1 cellular context compared by ENCODE assay signal in the genomic region with DNA sequence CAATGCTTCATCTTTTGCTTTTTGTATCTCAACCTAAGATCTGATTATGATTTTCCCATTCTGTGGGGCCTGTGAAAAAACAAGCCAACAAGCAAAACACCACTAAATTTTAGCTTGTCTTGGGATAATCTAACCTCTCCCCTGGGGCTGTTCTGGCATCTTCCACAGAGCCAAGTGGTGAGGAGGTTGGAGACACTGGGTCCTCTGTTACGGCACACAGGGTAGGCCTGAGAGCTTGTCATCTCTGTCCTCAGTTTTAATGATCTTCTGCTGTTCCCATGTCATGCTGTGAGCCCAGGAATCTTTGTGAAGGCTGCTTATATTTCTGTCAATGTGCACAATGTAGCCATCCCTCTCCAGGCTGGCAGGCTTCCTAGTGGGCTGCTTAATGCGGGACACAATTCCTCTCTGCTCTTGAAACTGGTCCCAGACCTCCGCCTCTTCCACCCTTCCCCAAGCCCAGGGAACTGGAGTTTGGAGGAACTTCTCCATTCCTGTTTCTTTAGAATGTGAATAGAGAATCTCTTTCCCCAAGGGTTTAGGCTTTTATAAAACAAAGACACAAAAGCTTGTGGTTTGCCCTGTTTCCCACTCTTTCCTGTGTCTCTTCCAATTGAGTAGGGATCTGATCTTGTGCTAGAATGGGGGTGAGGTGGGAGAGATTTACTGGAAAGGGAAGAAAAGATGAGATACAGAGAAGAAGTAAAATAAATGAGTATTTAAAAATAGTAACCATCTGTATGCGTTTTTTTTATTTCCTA.
TF ChIP-seq lines count a peak whose summit lies in the region.

No MANE protein-coding gene starts in this region.

TF ChIP-seq in GM23338, 12 proteins besides CTCF, POLR2A, EP300 and RAD21:
- TF ChIP-seq, protein P1, sequence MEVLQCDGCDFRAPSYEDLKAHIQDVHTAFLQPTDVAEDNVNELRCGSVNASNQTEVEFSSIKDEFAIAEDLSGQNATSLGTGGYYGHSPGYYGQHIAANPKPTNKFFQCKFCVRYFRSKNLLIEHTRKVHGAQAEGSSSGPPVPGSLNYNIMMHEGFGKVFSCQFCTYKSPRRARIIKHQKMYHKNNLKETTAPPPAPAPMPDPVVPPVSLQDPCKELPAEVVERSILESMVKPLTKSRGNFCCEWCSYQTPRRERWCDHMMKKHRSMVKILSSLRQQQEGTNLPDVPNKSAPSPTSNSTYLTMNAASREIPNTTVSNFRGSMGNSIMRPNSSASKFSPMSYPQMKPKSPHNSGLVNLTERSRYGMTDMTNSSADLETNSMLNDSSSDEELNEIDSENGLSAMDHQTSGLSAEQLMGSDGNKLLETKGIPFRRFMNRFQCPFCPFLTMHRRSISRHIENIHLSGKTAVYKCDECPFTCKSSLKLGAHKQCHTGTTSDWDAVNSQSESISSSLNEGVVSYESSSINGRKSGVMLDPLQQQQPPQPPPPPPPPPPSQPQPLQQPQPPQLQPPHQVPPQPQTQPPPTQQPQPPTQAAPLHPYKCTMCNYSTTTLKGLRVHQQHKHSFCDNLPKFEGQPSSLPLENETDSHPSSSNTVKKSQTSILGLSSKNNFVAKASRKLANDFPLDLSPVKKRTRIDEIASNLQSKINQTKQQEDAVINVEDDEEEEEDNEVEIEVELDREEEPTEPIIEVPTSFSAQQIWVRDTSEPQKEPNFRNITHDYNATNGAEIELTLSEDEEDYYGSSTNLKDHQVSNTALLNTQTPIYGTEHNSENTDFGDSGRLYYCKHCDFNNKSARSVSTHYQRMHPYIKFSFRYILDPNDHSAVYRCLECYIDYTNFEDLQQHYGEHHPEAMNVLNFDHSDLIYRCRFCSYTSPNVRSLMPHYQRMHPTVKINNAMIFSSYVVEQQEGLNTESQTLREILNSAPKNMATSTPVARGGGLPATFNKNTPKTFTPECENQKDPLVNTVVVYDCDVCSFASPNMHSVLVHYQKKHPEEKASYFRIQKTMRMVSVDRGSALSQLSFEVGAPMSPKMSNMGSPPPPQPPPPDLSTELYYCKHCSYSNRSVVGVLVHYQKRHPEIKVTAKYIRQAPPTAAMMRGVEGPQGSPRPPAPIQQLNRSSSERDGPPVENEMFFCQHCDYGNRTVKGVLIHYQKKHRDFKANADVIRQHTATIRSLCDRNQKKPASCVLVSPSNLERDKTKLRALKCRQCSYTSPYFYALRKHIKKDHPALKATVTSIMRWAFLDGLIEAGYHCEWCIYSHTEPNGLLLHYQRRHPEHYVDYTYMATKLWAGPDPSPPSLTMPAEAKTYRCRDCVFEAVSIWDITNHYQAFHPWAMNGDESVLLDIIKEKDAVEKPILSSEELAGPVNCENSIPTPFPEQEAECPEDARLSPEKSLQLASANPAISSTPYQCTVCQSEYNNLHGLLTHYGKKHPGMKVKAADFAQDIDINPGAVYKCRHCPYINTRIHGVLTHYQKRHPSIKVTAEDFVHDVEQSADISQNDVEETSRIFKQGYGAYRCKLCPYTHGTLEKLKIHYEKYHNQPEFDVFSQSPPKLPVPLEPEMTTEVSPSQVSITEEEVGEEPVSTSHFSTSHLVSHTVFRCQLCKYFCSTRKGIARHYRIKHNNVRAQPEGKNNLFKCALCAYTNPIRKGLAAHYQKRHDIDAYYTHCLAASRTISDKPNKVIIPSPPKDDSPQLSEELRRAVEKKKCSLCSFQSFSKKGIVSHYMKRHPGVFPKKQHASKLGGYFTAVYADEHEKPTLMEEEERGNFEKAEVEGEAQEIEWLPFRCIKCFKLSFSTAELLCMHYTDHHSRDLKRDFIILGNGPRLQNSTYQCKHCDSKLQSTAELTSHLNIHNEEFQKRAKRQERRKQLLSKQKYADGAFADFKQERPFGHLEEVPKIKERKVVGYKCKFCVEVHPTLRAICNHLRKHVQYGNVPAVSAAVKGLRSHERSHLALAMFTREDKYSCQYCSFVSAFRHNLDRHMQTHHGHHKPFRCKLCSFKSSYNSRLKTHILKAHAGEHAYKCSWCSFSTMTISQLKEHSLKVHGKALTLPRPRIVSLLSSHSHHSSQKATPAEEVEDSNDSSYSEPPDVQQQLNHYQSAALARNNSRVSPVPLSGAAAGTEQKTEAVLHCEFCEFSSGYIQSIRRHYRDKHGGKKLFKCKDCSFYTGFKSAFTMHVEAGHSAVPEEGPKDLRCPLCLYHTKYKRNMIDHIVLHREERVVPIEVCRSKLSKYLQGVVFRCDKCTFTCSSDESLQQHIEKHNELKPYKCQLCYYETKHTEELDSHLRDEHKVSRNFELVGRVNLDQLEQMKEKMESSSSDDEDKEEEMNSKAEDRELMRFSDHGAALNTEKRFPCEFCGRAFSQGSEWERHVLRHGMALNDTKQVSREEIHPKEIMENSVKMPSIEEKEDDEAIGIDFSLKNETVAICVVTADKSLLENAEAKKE (CRISPR knock-in tag; IDR thresholded peaks at IDR 0.05) = no peak
- TF ChIP-seq STAT1 (IDR thresholded peaks at IDR 0.05; ENCODE audit: unreplicated experiment) (no peak), CREB1 (CRISPR knock-in tag; IDR thresholded peaks at IDR 0.05; ENCODE audit: low read depth) (no peak), NANOG (IDR thresholded peaks at IDR 0.05; ENCODE audit: borderline replicate concordance) (no peak), EZH2 (IDR thresholded peaks at IDR 0.05; ENCODE audit: low read depth, unreplicated experiment) (no peak), JUNB (IDR thresholded peaks at IDR 0.05; ENCODE audit: unreplicated experiment) (no peak), EZH2phosphoT487 (IDR thresholded peaks at IDR 0.05; ENCODE audit: unreplicated experiment) (no peak), POLR2AphosphoS5 (IDR thresholded peaks at IDR 0.05; ENCODE audit: low read depth) (no peak), ZNF331 (CRISPR knock-in tag; IDR thresholded peaks at IDR 0.05; ENCODE audit: low read depth) (no peak), ZNF114 (CRISPR knock-in tag; IDR thresholded peaks at IDR 0.05) (no peak)
- TF ChIP-seq, protein P2, sequence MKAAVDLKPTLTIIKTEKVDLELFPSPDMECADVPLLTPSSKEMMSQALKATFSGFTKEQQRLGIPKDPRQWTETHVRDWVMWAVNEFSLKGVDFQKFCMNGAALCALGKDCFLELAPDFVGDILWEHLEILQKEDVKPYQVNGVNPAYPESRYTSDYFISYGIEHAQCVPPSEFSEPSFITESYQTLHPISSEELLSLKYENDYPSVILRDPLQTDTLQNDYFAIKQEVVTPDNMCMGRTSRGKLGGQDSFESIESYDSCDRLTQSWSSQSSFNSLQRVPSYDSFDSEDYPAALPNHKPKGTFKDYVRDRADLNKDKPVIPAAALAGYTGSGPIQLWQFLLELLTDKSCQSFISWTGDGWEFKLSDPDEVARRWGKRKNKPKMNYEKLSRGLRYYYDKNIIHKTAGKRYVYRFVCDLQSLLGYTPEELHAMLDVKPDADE (IDR thresholded peaks at IDR 0.05) = no peak
- TF ChIP-seq, protein P3, sequence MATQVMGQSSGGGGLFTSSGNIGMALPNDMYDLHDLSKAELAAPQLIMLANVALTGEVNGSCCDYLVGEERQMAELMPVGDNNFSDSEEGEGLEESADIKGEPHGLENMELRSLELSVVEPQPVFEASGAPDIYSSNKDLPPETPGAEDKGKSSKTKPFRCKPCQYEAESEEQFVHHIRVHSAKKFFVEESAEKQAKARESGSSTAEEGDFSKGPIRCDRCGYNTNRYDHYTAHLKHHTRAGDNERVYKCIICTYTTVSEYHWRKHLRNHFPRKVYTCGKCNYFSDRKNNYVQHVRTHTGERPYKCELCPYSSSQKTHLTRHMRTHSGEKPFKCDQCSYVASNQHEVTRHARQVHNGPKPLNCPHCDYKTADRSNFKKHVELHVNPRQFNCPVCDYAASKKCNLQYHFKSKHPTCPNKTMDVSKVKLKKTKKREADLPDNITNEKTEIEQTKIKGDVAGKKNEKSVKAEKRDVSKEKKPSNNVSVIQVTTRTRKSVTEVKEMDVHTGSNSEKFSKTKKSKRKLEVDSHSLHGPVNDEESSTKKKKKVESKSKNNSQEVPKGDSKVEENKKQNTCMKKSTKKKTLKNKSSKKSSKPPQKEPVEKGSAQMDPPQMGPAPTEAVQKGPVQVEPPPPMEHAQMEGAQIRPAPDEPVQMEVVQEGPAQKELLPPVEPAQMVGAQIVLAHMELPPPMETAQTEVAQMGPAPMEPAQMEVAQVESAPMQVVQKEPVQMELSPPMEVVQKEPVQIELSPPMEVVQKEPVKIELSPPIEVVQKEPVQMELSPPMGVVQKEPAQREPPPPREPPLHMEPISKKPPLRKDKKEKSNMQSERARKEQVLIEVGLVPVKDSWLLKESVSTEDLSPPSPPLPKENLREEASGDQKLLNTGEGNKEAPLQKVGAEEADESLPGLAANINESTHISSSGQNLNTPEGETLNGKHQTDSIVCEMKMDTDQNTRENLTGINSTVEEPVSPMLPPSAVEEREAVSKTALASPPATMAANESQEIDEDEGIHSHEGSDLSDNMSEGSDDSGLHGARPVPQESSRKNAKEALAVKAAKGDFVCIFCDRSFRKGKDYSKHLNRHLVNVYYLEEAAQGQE (IDR thresholded peaks at IDR 0.05; ENCODE audit: unreplicated experiment) = no peak
